In genomic region chr4:123564758-123565346, GRCh38 we compare ENCODE assay signal across 8 cellular contexts.
A peak's percentile ranks its signal among the peaks of the same experiment; 100 is the strongest.
DNase-seq lines count a peak whose midpoint lies in the region; ATAC-seq and TF ChIP-seq lines count a peak whose summit lies in the region.

No MANE protein-coding gene starts in this region.

- H3K4me1 ChIP-seq in naive thymus-derived CD4-positive, alpha-beta T cell (ENCODE audit: control insufficient read depth in 2 of 2, insufficient read depth in 2 of 2, low read length in 2 of 2) = no peaks in the 10 kb centered on the region
- peaks cover 0 to 8% (median 3%) of the 10 kb centered on the region in 4 donors for H3K4me1 ChIP-seq in upper lobe of left lung

- H3K9me3 Mint-ChIP-seq in activated CD4-positive, alpha-beta T cell treated with anti-CD3 and anti-CD28 coated beads, Interleukin-2, amount 10 ng/mL, durations not matched to agents 24 days and 14 days = peaks cover 14% of the 10 kb centered on the region
- H3K9me3 Mint-ChIP-seq in endothelial cell (ENCODE audit: unreplicated experiment) = no peaks in the 10 kb centered on the region
- H3K9me3 Mint-ChIP-seq in naive thymus-derived CD4-positive, alpha-beta T cell = peaks cover 0 to 10% (median 0%) of the 10 kb centered on the region in 11 donors

- TF ChIP-seq CTCF in endothelial cell (IDR thresholded peaks at IDR 0.05; ENCODE audit: unreplicated experiment) (peak; percentile 55), upper lobe of left lung (IDR thresholded peaks at IDR 0.05) (peak; percentile 59 to 83 (median 70))

- no peak overlapping the region for H3K4me3 Mint-ChIP-seq in activated CD4-positive, alpha-beta T cell treated with anti-CD3 and anti-CD28 coated beads, Interleukin-2, amount 10 ng/mL, durations not matched to agents 24 days and 14 days
- no peak overlapping the region for H3K4me3 Mint-ChIP-seq in endothelial cell (ENCODE audit: unreplicated experiment)
- H3K4me3 Mint-ChIP-seq in naive thymus-derived CD4-positive, alpha-beta T cell = no peak overlapping the region

- no peaks in the 10 kb centered on the region for H3K36me3 Mint-ChIP-seq in activated CD4-positive, alpha-beta T cell treated with anti-CD3 and anti-CD28 coated beads, Interleukin-2, amount 10 ng/mL, durations not matched to agents 24 days and 14 days (ENCODE audit: low read depth)
- H3K36me3 Mint-ChIP-seq in endothelial cell (ENCODE audit: low read depth, unreplicated experiment) = peaks cover 4% of the 10 kb centered on the region
- no peaks in the 10 kb centered on the region for H3K36me3 Mint-ChIP-seq in naive thymus-derived CD4-positive, alpha-beta T cell

- peaks cover 8% of the 10 kb centered on the region for H3K4me1 Mint-ChIP-seq in activated CD4-positive, alpha-beta T cell treated with anti-CD3 and anti-CD28 coated beads, Interleukin-2, amount 10 ng/mL, durations not matched to agents 24 days and 14 days
- peaks cover 2% of the 10 kb centered on the region for H3K4me1 Mint-ChIP-seq in endothelial cell (ENCODE audit: unreplicated experiment)
- peaks cover 0 to 6% (median 0%) of the 10 kb centered on the region in 7 donors for H3K4me1 Mint-ChIP-seq in naive thymus-derived CD4-positive, alpha-beta T cell

- peak; percentile 77 for DNase-seq in CMK (ENCODE audit: low read depth)
- peak; percentile 58 for DNase-seq in GM19238 (ENCODE audit: insufficient read length, low spot score)
- peak; percentile 37 for DNase-seq in NCI-H2227 (lab: John Stamatoyannopoulos, UW; ENCODE audit: unreplicated experiment)
- peak; percentile 87 for DNase-seq in activated CD4-positive, alpha-beta T cell treated with anti-CD3 and anti-CD28 coated beads, Interleukin-2, amount 10 ng/mL, durations not matched to agents 24 days and 14 days
- DNase-seq in endothelial cell (ENCODE audit: low spot score) = peak; percentile 62
- DNase-seq in naive thymus-derived CD4-positive, alpha-beta T cell = peak in 8 of 9 donors; percentile 1 to 55 (median 26)
- DNase-seq in upper lobe of left lung = peak in 1 of 2 donors; percentile 59

- peak; percentile 100 for ATAC-seq in HG03159 (IDR thresholded peaks at IDR 0.05; ENCODE audit: unreplicated experiment)
- peak; percentile 98 for ATAC-seq in naive thymus-derived CD4-positive, alpha-beta T cell
- ATAC-seq in upper lobe of left lung (ENCODE audit: low FRiP score in 2 of 2) = peak; percentile 91

- no peak overlapping the region for H3K27ac Mint-ChIP-seq in activated CD4-positive, alpha-beta T cell treated with anti-CD3 and anti-CD28 coated beads, Interleukin-2, amount 10 ng/mL, durations not matched to agents 24 days and 14 days
- no peak overlapping the region for H3K27ac Mint-ChIP-seq in endothelial cell (ENCODE audit: unreplicated experiment)
- H3K27ac Mint-ChIP-seq in naive thymus-derived CD4-positive, alpha-beta T cell = no peak overlapping the region

- no peaks in the 10 kb centered on the region for H3K9me3 ChIP-seq in naive thymus-derived CD4-positive, alpha-beta T cell (ENCODE audit: control insufficient read depth in 2 of 3, low read length in 3 of 3)
- no peaks in the 10 kb centered on the region for H3K9me3 ChIP-seq in upper lobe of left lung

- no peaks in the 10 kb centered on the region for H3K27me3 ChIP-seq in naive thymus-derived CD4-positive, alpha-beta T cell (ENCODE audit: control insufficient read depth in 2 of 2, insufficient read depth in 2 of 2, low read length in 2 of 2)
- no peaks in the 10 kb centered on the region for H3K27me3 ChIP-seq in upper lobe of left lung

- no peaks in the 10 kb centered on the region for H3K36me3 ChIP-seq in naive thymus-derived CD4-positive, alpha-beta T cell (ENCODE audit: control insufficient read depth in 2 of 3, insufficient read depth in 3 of 3, low read length in 3 of 3)
- no peaks in the 10 kb centered on the region for H3K36me3 ChIP-seq in upper lobe of left lung

- 30 to 34% methylated on average over 6 of the region's 6 CpGs for WGBS in upper lobe of left lung, 2 donors

- intact Hi-C loops in activated CD4-positive, alpha-beta T cell treated with anti-CD3 and anti-CD28 coated beads, Interleukin-2, amount 10 ng/mL, durations not matched to agents 24 days and 14 days (cut with micrococcal nuclease) = loop anchor here (2.0 kb wide), 2 partner anchors 96 to 166 kb away; no protein-coding TSS in a partner anchor
- intact Hi-C loops in naive thymus-derived CD4-positive, alpha-beta T cell (cut with micrococcal nuclease) = loop anchor here (1.0 to 5.0 kb wide), 7 partner anchors 52 to 808 kb away; no protein-coding TSS in a partner anchor

- no peak overlapping the region for H3K4me3 ChIP-seq in naive thymus-derived CD4-positive, alpha-beta T cell (ENCODE audit: low read length)
- H3K4me3 ChIP-seq in upper lobe of left lung = no peak overlapping the region

- TF ChIP-seq POLR2A in upper lobe of left lung (IDR thresholded peaks at IDR 0.05) = no peak

- POLR2A ChIA-PET in naive thymus-derived CD4-positive, alpha-beta T cell (lab: Charles Lee) = no interaction called here

- no peak for TF ChIP-seq EP300 in upper lobe of left lung (IDR thresholded peaks at IDR 0.05)

- CTCF ChIA-PET in naive thymus-derived CD4-positive, alpha-beta T cell (lab: Charles Lee) = interaction anchor here (0.9 to 1.7 kb wide), 2 partner anchors 54 to 96 kb away, joined by 3 to 7 read pairs; no protein-coding TSS in a partner anchor

- no peak overlapping the region for H3K27ac ChIP-seq in naive thymus-derived CD4-positive, alpha-beta T cell (ENCODE audit: low read depth, low read length)
- no peak overlapping the region for H3K27ac ChIP-seq in upper lobe of left lung

- peaks cover 22% of the 10 kb centered on the region for H3K27me3 Mint-ChIP-seq in activated CD4-positive, alpha-beta T cell treated with anti-CD3 and anti-CD28 coated beads, Interleukin-2, amount 10 ng/mL, durations not matched to agents 24 days and 14 days
- no peaks in the 10 kb centered on the region for H3K27me3 Mint-ChIP-seq in endothelial cell (ENCODE audit: unreplicated experiment)
- H3K27me3 Mint-ChIP-seq in naive thymus-derived CD4-positive, alpha-beta T cell = peaks cover 8 to 25% (median 16%) of the 10 kb centered on the region in 5 donors
